In the genomic region with DNA sequence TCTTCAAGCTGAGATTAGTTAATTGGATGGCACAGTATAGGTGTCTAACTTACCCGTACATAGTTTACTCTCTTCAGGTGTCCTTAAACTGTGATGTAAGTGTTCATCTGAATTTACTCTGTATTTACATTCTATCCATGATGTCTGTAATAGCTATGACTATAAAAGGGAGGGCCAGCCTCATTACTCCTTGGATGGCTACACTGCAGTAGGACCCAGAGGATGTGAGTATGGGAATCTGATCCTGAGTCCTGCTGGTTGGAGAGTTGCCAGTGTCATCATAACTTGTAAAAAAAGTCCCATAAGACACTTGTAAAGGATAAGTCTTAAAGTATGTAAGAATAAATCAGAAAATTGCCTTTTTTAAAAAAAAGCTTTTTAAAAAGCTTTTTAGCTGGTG, we compare ENCODE assay signal across 21 cellular contexts.
"Had no signal": no experiment of that assay in that cellular context is flagged by ENCODE, and none has a peak within 500 bp of the region (broad histone marks: within the 10 kb centered on the region; RNA-seq: fewer than 3 reads in every experiment).

No MANE protein-coding gene starts in this region.

- H3K9ac ChIP-seq: parathyroid adenoma had no signal

- H3K36me3 Mint-ChIP-seq: natural killer cell had no signal

- H3K79me2 ChIP-seq: parathyroid adenoma had no signal

- ATAC-seq: activated CD4-positive, CD25-positive, alpha-beta regulatory T cell treated with anti-CD3 and anti-CD28 coated beads, Interleukin-2, amount 50 U/mL, for 24 hours; activated T-cell treated with anti-CD3 and anti-CD28 coated beads, Interleukin-2, amount 50 U/mL, for 4 hours; esophagus mucosa; gastrocnemius medialis; heart left ventricle; natural killer cell; right lobe of liver; stimulated activated naive CD8-positive, alpha-beta T cell treated with anti-CD3 and anti-CD28 coated beads, Interleukin-15, amount 100 ng/mL, for 72 hours had no signal

- FAIRE-seq: small intestine had no signal

- H3K36me3 ChIP-seq: breast epithelium, gastrocnemius medialis, heart left ventricle, right lobe of liver had no signal

- H3K4me3 Mint-ChIP-seq: activated CD4-positive, alpha-beta T cell treated with anti-CD3 and anti-CD28 coated beads, Interleukin-2, amount 10 ng/mL, durations not matched to agents 7 days and 5 days; activated naive CD4-positive, alpha-beta T cell treated with anti-CD3 and anti-CD28 coated beads for 36 hours; activated T-cell treated with anti-CD3 and anti-CD28 coated beads, Interleukin-2, amount 50 U/mL, for 4 hours; natural killer cell; stimulated activated naive CD8-positive, alpha-beta T cell treated with anti-CD3 and anti-CD28 coated beads, Interleukin-15, amount 100 ng/mL, for 72 hours had no signal

- H3K9me3 ChIP-seq: breast epithelium, gastrocnemius medialis, heart left ventricle, right lobe of liver had no signal

- H3K4me1 Mint-ChIP-seq: activated CD4-positive, alpha-beta T cell treated with anti-CD3 and anti-CD28 coated beads, Interleukin-2, amount 10 ng/mL, durations not matched to agents 7 days and 5 days; natural killer cell; stimulated activated naive CD8-positive, alpha-beta T cell treated with anti-CD3 and anti-CD28 coated beads, Interleukin-15, amount 100 ng/mL, for 72 hours had no signal

- H3K9me3 Mint-ChIP-seq: activated CD4-positive, alpha-beta T cell treated with anti-CD3 and anti-CD28 coated beads, Interleukin-2, amount 10 ng/mL, durations not matched to agents 7 days and 5 days; activated naive CD4-positive, alpha-beta T cell treated with anti-CD3 and anti-CD28 coated beads for 36 hours; activated T-cell treated with anti-CD3 and anti-CD28 coated beads, Interleukin-2, amount 50 U/mL, for 4 hours; natural killer cell; stimulated activated naive CD8-positive, alpha-beta T cell treated with anti-CD3 and anti-CD28 coated beads, Interleukin-15, amount 100 ng/mL, for 72 hours had no signal

- H2AFZ ChIP-seq: parathyroid adenoma had no signal

- H3K27me3 Mint-ChIP-seq: activated CD4-positive, alpha-beta T cell treated with anti-CD3 and anti-CD28 coated beads, Interleukin-2, amount 10 ng/mL, durations not matched to agents 7 days and 5 days; stimulated activated naive CD8-positive, alpha-beta T cell treated with anti-CD3 and anti-CD28 coated beads, Interleukin-15, amount 100 ng/mL, for 72 hours had no signal

- H3K27ac Mint-ChIP-seq: activated CD4-positive, alpha-beta T cell treated with anti-CD3 and anti-CD28 coated beads, Interleukin-2, amount 10 ng/mL, durations not matched to agents 7 days and 5 days; activated naive CD4-positive, alpha-beta T cell treated with anti-CD3 and anti-CD28 coated beads for 36 hours; natural killer cell; stimulated activated naive CD8-positive, alpha-beta T cell treated with anti-CD3 and anti-CD28 coated beads, Interleukin-15, amount 100 ng/mL, for 72 hours had no signal

- H3K4me3 ChIP-seq: breast epithelium, gastrocnemius medialis, heart left ventricle, right lobe of liver had no signal

- H3K27ac ChIP-seq: breast epithelium, gastrocnemius medialis, heart left ventricle, parathyroid adenoma, right lobe of liver had no signal

- H3K27me3 ChIP-seq: breast epithelium, gastrocnemius medialis, heart left ventricle, right lobe of liver had no signal

- DNase-seq: activated CD4-positive, alpha-beta T cell treated with anti-CD3 and anti-CD28 coated beads, Interleukin-2, amount 10 ng/mL, durations not matched to agents 7 days and 5 days; activated CD8-positive, alpha-beta memory T cell treated with anti-CD3 and anti-CD28 coated beads, Interleukin-2, amount 50 U/mL, for 4 hours; activated naive CD4-positive, alpha-beta T cell treated with anti-CD3 and anti-CD28 coated beads for 36 hours; activated T-cell treated with anti-CD3 and anti-CD28 coated beads, Interleukin-2, amount 50 U/mL, for 4 hours; aorta; effector CD4-positive, alpha-beta T cell; gastrocnemius medialis; heart left ventricle; mesendoderm; natural killer cell; right lobe of liver; small intestine; stimulated activated CD4-positive, alpha-beta T cell treated with anti-CD3 and anti-CD28 coated beads, Interleukin-4, amount 100 ng/mL, for 1 hour; stimulated activated naive CD8-positive, alpha-beta T cell treated with anti-CD3 and anti-CD28 coated beads, Interleukin-15, amount 100 ng/mL, for 72 hours; T-helper 1 cell; T1000; trophoblast cell had no signal

- H3K4me1 ChIP-seq: breast epithelium, parathyroid adenoma, right lobe of liver had no signal
